2 cellular contexts compared by ENCODE assay signal in genomic region chr14:68840454-68840853, GRCh38.
TF ChIP-seq lines count a peak whose summit lies in the region.

No MANE protein-coding gene starts in this region.

TF ChIP-seq in HepG2, 621 proteins besides CTCF, POLR2A, EP300 and RAD21:
- TF ChIP-seq CEBPB (IDR thresholded peaks at IDR 0.05; ENCODE audit: borderline replicate concordance, low read depth, low read length) (peak; percentile 18; the same call in 1 of the 2 replicates), ETS1 (CRISPR knock-in tag; IDR thresholded peaks at IDR 0.05) (no peak)

TF ChIP-seq in IMR-90, 13 proteins besides CTCF, POLR2A, EP300 and RAD21:
- TF ChIP-seq CEBPB (IDR thresholded peaks at IDR 0.05; ENCODE audit: low read depth, low read length) (peak; percentile 50), MAFK (IDR thresholded peaks at IDR 0.05; ENCODE audit: low read depth, low read length) (no peak)
